In genomic region chr1:37723390-37724078, GRCh38 we compare ENCODE assay signal across 1 cellular context.
TF ChIP-seq lines count a peak whose summit lies in the region.

No MANE protein-coding gene starts in this region.

TF ChIP-seq in HepG2, 621 proteins besides CTCF, POLR2A, EP300 and RAD21 (continued from another document and continues in another):
- TF ChIP-seq ZNF609 (CRISPR knock-in tag; IDR thresholded peaks at IDR 0.05; ENCODE audit: borderline replicate concordance) (peak; percentile 69), HOXA5 (CRISPR knock-in tag; IDR thresholded peaks at IDR 0.05) (0 out of 2 replicates have a peak, but pooled peaks have one; percentile 46), FOXJ3 (CRISPR knock-in tag; IDR thresholded peaks at IDR 0.05; ENCODE audit: borderline replicate concordance) (0 out of 2 replicates have a peak, but pooled peaks have one; percentile 26), THRA (CRISPR knock-in tag; IDR thresholded peaks at IDR 0.05; ENCODE audit: borderline replicate concordance) (peak; percentile 98), MAX (IDR thresholded peaks at IDR 0.05) (no peak), ZNF800 (CRISPR knock-in tag; IDR thresholded peaks at IDR 0.05) (0 out of 2 replicates have a peak, but pooled peaks have one; percentile 32), ZFP36L1 (CRISPR knock-in tag; IDR thresholded peaks at IDR 0.05) (no peak), TAF15 (IDR thresholded peaks at IDR 0.05; ENCODE audit: low read depth, low read length, poor library complexity, severe bottlenecking) (no peak), XRCC5 (optimal IDR thresholded peaks at IDR 0.05; ENCODE audit: low read length) (peak; percentile 34), MLLT10 (CRISPR knock-in tag; IDR thresholded peaks at IDR 0.05) (no peak), MXI1 (IDR thresholded peaks at IDR 0.05; ENCODE audit: borderline replicate concordance, low read depth, low read length) (peak; percentile 23; the same call in 1 of the 3 replicates), ZNF614 (CRISPR knock-in tag; IDR thresholded peaks at IDR 0.05; ENCODE audit: borderline replicate concordance) (peak; percentile 60; the same call in 1 of the 2 replicates), TARDBP (CRISPR knock-in tag; IDR thresholded peaks at IDR 0.05) (peak; percentile 24; the same call in 1 of the 2 replicates), ISX (CRISPR knock-in tag; conservative IDR thresholded peaks at IDR 0.05) (no peak), ZNF431 (CRISPR knock-in tag; IDR thresholded peaks at IDR 0.05; ENCODE audit: borderline replicate concordance, low read depth) (no peak), RARG (CRISPR knock-in tag; IDR thresholded peaks at IDR 0.05; ENCODE audit: low read depth) (no peak), EHMT2 (IDR thresholded peaks at IDR 0.05; ENCODE audit: borderline replicate concordance, low read depth, low read length) (peak; percentile 43; the same call in 1 of the 2 replicates), RXRB (CRISPR knock-in tag; IDR thresholded peaks at IDR 0.05; ENCODE audit: borderline replicate concordance) (peak; percentile 96), ZNF790 (CRISPR knock-in tag; IDR thresholded peaks at IDR 0.05; ENCODE audit: borderline replicate concordance) (no peak), ZFP91 (CRISPR knock-in tag; IDR thresholded peaks at IDR 0.05; ENCODE audit: borderline replicate concordance) (peak; percentile 36; the same call in 1 of the 2 replicates), YEATS2 (CRISPR knock-in tag; IDR thresholded peaks at IDR 0.05; ENCODE audit: borderline replicate concordance) (0 out of 2 replicates have a peak, but pooled peaks have one; percentile 35), ZBTB38 (CRISPR knock-in tag; IDR thresholded peaks at IDR 0.05) (no peak), GABPB1 (CRISPR knock-in tag; IDR thresholded peaks at IDR 0.05) (peak; percentile 35; the same call in 1 of the 2 replicates), SOX13 (IDR thresholded peaks at IDR 0.05) (no peak), SOX13 (CRISPR knock-in tag; conservative IDR thresholded peaks at IDR 0.05 in 1 of 2, IDR thresholded peaks at IDR 0.05 in 1 of 2) (peak in 1 of 2 experiments; percentile 73; a peak in 2 of 4 replicates), ZMYM3 (CRISPR knock-in tag; IDR thresholded peaks at IDR 0.05) (peak; percentile 34; the same call in 1 of the 2 replicates), STAT5B (CRISPR knock-in tag; IDR thresholded peaks at IDR 0.05) (no peak), HES4 (CRISPR knock-in tag; IDR thresholded peaks at IDR 0.05; ENCODE audit: borderline replicate concordance) (no peak), FOXO1 (CRISPR knock-in tag; IDR thresholded peaks at IDR 0.05) (peak; percentile 63), ZNF343 (CRISPR knock-in tag; IDR thresholded peaks at IDR 0.05) (no peak), BCL6 (CRISPR knock-in tag; IDR thresholded peaks at IDR 0.05) (peak; percentile 53; the same call in 1 of the 2 replicates), PHF21A (CRISPR knock-in tag; IDR thresholded peaks at IDR 0.05) (peak; percentile 99), ZNF382 (CRISPR knock-in tag; IDR thresholded peaks at IDR 0.05; ENCODE audit: borderline replicate concordance) (no peak), HMG20B (CRISPR knock-in tag; conservative IDR thresholded peaks at IDR 0.05) (peak; percentile 88), GTF3A (CRISPR knock-in tag; conservative IDR thresholded peaks at IDR 0.05) (no peak), SNAI1 (CRISPR knock-in tag; IDR thresholded peaks at IDR 0.05; ENCODE audit: borderline replicate concordance) (no peak), ZSCAN25 (CRISPR knock-in tag; IDR thresholded peaks at IDR 0.05) (no peak), SPEN (CRISPR knock-in tag; IDR thresholded peaks at IDR 0.05; ENCODE audit: low read depth) (0 out of 2 replicates have a peak, but pooled peaks have one; percentile 64), ZNF263 (CRISPR knock-in tag; IDR thresholded peaks at IDR 0.05) (0 out of 2 replicates have a peak, but pooled peaks have one; percentile 20)
- TF ChIP-seq, protein P1, sequence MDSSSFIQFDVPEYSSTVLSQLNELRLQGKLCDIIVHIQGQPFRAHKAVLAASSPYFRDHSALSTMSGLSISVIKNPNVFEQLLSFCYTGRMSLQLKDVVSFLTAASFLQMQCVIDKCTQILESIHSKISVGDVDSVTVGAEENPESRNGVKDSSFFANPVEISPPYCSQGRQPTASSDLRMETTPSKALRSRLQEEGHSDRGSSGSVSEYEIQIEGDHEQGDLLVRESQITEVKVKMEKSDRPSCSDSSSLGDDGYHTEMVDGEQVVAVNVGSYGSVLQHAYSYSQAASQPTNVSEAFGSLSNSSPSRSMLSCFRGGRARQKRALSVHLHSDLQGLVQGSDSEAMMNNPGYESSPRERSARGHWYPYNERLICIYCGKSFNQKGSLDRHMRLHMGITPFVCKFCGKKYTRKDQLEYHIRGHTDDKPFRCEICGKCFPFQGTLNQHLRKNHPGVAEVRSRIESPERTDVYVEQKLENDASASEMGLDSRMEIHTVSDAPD (CRISPR knock-in tag; IDR thresholded peaks at IDR 0.05) = 0 out of 2 replicates have a peak, but pooled peaks have one; percentile 52
- TF ChIP-seq, protein P2, sequence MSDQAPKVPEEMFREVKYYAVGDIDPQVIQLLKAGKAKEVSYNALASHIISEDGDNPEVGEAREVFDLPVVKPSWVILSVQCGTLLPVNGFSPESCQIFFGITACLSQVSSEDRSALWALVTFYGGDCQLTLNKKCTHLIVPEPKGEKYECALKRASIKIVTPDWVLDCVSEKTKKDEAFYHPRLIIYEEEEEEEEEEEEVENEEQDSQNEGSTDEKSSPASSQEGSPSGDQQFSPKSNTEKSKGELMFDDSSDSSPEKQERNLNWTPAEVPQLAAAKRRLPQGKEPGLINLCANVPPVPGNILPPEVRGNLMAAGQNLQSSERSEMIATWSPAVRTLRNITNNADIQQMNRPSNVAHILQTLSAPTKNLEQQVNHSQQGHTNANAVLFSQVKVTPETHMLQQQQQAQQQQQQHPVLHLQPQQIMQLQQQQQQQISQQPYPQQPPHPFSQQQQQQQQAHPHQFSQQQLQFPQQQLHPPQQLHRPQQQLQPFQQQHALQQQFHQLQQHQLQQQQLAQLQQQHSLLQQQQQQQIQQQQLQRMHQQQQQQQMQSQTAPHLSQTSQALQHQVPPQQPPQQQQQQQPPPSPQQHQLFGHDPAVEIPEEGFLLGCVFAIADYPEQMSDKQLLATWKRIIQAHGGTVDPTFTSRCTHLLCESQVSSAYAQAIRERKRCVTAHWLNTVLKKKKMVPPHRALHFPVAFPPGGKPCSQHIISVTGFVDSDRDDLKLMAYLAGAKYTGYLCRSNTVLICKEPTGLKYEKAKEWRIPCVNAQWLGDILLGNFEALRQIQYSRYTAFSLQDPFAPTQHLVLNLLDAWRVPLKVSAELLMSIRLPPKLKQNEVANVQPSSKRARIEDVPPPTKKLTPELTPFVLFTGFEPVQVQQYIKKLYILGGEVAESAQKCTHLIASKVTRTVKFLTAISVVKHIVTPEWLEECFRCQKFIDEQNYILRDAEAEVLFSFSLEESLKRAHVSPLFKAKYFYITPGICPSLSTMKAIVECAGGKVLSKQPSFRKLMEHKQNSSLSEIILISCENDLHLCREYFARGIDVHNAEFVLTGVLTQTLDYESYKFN (CRISPR knock-in tag; conservative IDR thresholded peaks at IDR 0.05) = peak; percentile 87
- TF ChIP-seq, protein P3, sequence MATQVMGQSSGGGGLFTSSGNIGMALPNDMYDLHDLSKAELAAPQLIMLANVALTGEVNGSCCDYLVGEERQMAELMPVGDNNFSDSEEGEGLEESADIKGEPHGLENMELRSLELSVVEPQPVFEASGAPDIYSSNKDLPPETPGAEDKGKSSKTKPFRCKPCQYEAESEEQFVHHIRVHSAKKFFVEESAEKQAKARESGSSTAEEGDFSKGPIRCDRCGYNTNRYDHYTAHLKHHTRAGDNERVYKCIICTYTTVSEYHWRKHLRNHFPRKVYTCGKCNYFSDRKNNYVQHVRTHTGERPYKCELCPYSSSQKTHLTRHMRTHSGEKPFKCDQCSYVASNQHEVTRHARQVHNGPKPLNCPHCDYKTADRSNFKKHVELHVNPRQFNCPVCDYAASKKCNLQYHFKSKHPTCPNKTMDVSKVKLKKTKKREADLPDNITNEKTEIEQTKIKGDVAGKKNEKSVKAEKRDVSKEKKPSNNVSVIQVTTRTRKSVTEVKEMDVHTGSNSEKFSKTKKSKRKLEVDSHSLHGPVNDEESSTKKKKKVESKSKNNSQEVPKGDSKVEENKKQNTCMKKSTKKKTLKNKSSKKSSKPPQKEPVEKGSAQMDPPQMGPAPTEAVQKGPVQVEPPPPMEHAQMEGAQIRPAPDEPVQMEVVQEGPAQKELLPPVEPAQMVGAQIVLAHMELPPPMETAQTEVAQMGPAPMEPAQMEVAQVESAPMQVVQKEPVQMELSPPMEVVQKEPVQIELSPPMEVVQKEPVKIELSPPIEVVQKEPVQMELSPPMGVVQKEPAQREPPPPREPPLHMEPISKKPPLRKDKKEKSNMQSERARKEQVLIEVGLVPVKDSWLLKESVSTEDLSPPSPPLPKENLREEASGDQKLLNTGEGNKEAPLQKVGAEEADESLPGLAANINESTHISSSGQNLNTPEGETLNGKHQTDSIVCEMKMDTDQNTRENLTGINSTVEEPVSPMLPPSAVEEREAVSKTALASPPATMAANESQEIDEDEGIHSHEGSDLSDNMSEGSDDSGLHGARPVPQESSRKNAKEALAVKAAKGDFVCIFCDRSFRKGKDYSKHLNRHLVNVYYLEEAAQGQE (IDR thresholded peaks at IDR 0.05; ENCODE audit: borderline replicate concordance in 1 of 2, low read depth in 1 of 2, low read length in 2 of 2) = peak in 1 of 2 experiments; percentile 34; a peak in 1 of 4 replicates
